ENCODE assay signal across 11 cellular contexts in the genomic region with DNA sequence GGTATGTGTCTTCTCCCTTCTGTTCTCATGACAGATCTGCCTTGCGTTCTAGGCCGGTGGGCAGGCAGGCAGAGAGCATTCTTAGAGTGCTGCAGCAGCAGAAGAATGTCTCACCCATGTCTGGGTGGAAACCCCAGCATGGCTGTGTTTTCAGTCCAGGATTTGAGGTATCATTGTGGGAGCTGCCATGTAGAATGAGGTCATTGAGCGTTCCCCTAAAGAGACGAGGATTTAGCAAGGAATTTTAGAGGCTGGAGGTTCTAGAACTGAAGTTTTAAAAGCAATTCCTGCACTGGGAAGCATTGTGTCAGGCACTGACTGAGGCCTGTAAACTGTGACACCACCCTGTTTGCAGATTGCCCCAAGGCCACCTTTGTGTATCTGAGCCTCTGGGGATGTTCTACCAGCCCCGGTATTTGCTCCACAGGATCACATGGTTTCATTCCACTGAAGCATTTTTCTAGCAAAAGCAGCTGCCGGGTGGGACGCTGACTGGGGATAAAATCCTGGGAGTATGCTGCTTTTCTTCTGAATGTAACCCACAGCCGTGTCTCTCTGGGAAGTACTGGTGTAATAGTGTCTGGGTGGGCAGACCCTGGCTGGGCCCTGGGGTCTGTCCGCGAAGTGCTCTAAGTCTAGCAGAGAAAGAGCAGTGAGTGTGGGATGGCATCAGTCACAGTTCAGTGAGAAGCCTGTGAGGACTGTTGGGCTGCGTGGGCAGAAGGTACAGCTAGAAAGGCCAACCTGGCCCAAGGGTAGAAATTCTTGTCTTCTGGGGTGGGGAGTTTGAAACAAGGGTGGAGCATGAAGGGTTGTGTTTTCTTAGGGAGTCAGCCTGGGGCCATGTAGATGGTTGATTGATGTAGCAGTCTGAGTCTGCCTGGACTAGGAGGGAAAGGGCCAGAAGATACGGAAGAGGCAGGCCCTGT. TPM values are rescaled to one million over a fixed set of nuclear protein-coding genes. Genes with fewer than 3 reads are reported as not detected.
DNase-seq lines count a peak whose midpoint lies in the region; ATAC-seq and TF ChIP-seq lines count a peak whose summit lies in the region.
"Had no signal": no experiment of that assay in that cellular context is flagged by ENCODE, and none has a peak within 500 bp of the region (broad histone marks: within the 10 kb centered on the region; RNA-seq: fewer than 3 reads in every experiment).

No MANE protein-coding gene starts in this region.

- H3K9ac ChIP-seq in GM23248, result peak overlapping the region; percentile 21; the same call in 1 of the 2 replicates
- peak overlapping the region; percentile 18 for H3K9ac ChIP-seq in mammary epithelial cell (ENCODE audit: insufficient read depth, low read length)

- no peaks in the 10 kb centered on the region for H3K27me3 Mint-ChIP-seq in naive B cell
- H3K27me3 Mint-ChIP-seq in CD14-positive monocyte (ENCODE audit: low read depth in 3 of 3), result no peaks in the 10 kb centered on the region

- H3K9me3 Mint-ChIP-seq in naive B cell, result no peaks in the 10 kb centered on the region
- H3K9me3 Mint-ChIP-seq in CD14-positive monocyte, result no peaks in the 10 kb centered on the region

- peak overlapping the region in 4 of 6 donors; percentile 40 to 73 (median 46) for H3K27ac Mint-ChIP-seq in naive B cell
- H3K27ac Mint-ChIP-seq in CD14-positive monocyte, result peak overlapping the region in 3 of 7 donors; percentile 17 to 59 (median 52)

- no peaks in the 10 kb centered on the region for H3K9me2 ChIP-seq in GM23248 (ENCODE audit: insufficient read depth)

- H2AFZ ChIP-seq in GM23248 (no peak overlapping the region), mammary epithelial cell (ENCODE audit: low read depth, low read length) (no peak overlapping the region)

- WGBS in GM23248 (ENCODE audit: low coverage in 1 of 2, low lambda C conversion rate in 2 of 2, missing lambda C conversion rate in 2 of 2), 2 experiments, result 65 to 71% methylated on average over 12 of the region's 12 CpGs
- 7% methylated on average over 12 of the region's 12 CpGs for WGBS in mammary epithelial cell (ENCODE audit: low coverage, missing lambda C conversion rate)

- no peaks in the 10 kb centered on the region for H3K27me3 ChIP-seq in GM23248 (replicated peaks; ENCODE audit: insufficient read depth)
- H3K27me3 ChIP-seq in mammary epithelial cell (ENCODE audit: insufficient read depth, low read length), result no peaks in the 10 kb centered on the region
- H3K27me3 ChIP-seq in Peyer's patch, result no peaks in the 10 kb centered on the region
- H3K27me3 ChIP-seq: left lung, transverse colon had no signal

- H3K4me3 Mint-ChIP-seq in naive B cell (no peak overlapping the region), CD14-positive monocyte (no peak overlapping the region)

- H3K4me1 ChIP-seq in GM23248 (ENCODE audit: insufficient read depth) (peaks cover 14% of the 10 kb centered on the region; the same call in 1 of the 2 replicates), mammary epithelial cell (ENCODE audit: insufficient read depth, low read length) (peaks cover 48% of the 10 kb centered on the region), Peyer's patch (peaks cover 0 to 8% (median 0%) of the 10 kb centered on the region in 4 donors)

- peak overlapping the region; percentile 44 for H3K27ac ChIP-seq in GM23248
- peak overlapping the region; percentile 61 for H3K27ac ChIP-seq in mammary epithelial cell (ENCODE audit: insufficient read depth, low read depth, low read length)
- H3K27ac ChIP-seq in Peyer's patch, result no peak overlapping the region
- H3K27ac ChIP-seq: left lung had no signal

- in situ Hi-C loops in GM23248 (cut with MboI) (no loop called here), mammary epithelial cell (cut with MboI; ENCODE audit: low sequenced_read_pairs in 2 of 2) (loop anchor here in 1 of 2 donors (10.0 kb wide), 1 partner anchor 177 kb away; no protein-coding TSS in a partner anchor)

- CTCF ChIA-PET in mammary epithelial cell (lab: Charles Lee; ENCODE audit: low non-redundant PET), result no interaction called here

- H3K4me1 Mint-ChIP-seq in naive B cell, result peaks cover 0 to 11% (median 0%) of the 10 kb centered on the region in 3 donors
- no peaks in the 10 kb centered on the region for H3K4me1 Mint-ChIP-seq in CD14-positive monocyte

- H3K79me2 ChIP-seq in GM23248 (ENCODE audit: insufficient read depth), result peaks cover 3% of the 10 kb centered on the region
- peaks cover 16% of the 10 kb centered on the region for H3K79me2 ChIP-seq in mammary epithelial cell (ENCODE audit: insufficient read depth, low read length)

- DNase-seq in GM23248 (peak; percentile 39), mammary epithelial cell (peak; percentile 84), naive B cell (no peak), CD14-positive monocyte (ENCODE audit: low spot score) (no peak), SW 1271 (lab: John Stamatoyannopoulos, UW) (no peak), Peyer's patch (no peak)
- DNase-seq: HCEC 1CT; NCI-H1105; stimulated activated CD4-positive, alpha-beta T cell treated with anti-CD3 and anti-CD28 coated beads, Interleukin-12 subunit alpha, Interleukin-12 subunit beta, amount 100 ng/mL, for 4 hours; transverse colon had no signal

- H3K36me3 Mint-ChIP-seq in naive B cell, result peaks cover 14 to 31% of the 10 kb centered on the region in 2 donors
- H3K36me3 Mint-ChIP-seq in CD14-positive monocyte, result peaks cover 84 to 97% of the 10 kb centered on the region in 2 donors

- ATAC-seq in naive B cell (ENCODE audit: low read depth in 2 of 2), result no peak
- ATAC-seq: left lung had no signal

- no TSS peak for BruUV-seq in mammary epithelial cell (replicated peaks; lab: Mats Ljungman, UMichigan)

- H4K20me1 ChIP-seq in GM23248 (ENCODE audit: insufficient read depth) (no peaks in the 10 kb centered on the region; the same call in 1 of the 2 replicates), mammary epithelial cell (ENCODE audit: insufficient read depth, low read length) (no peaks in the 10 kb centered on the region)

- TF ChIP-seq CTCF in mammary epithelial cell (conservative IDR thresholded peaks at IDR 0.05 in 1 of 2, IDR thresholded peaks at IDR 0.05 in 1 of 2; ENCODE audit: extremely low read depth in 1 of 2, insufficient read depth in 1 of 2, low read depth in 1 of 2, low read length in 2 of 2) (no peak), CD14-positive monocyte (IDR thresholded peaks at IDR 0.05) (no peak), Peyer's patch (IDR thresholded peaks at IDR 0.05) (no peak)

- dilution Hi-C loops in mammary epithelial cell (cut with HindIII; ENCODE audit: low sequenced_read_pairs), result no loop called here

- H3K4me3 ChIP-seq in GM23248 (no peak overlapping the region), mammary epithelial cell (replicated peaks in 1 of 3; ENCODE audit: insufficient read depth in 1 of 3, low read depth in 2 of 3, low read length in 3 of 3) (no peak overlapping the region), Peyer's patch (no peak overlapping the region)
- H3K4me3 ChIP-seq: left lung, transverse colon had no signal

- H3K36me3 ChIP-seq in GM23248 (ENCODE audit: low read depth) (peaks cover 31% of the 10 kb centered on the region), mammary epithelial cell (ENCODE audit: insufficient read depth, low read length) (peaks cover 38% of the 10 kb centered on the region), Peyer's patch (peaks cover 0 to 95% (median 4%) of the 10 kb centered on the region in 3 donors)

- TF ChIP-seq POLR2A in Peyer's patch (IDR thresholded peaks at IDR 0.05), result no peak

- H3K4me2 ChIP-seq in GM23248 (ENCODE audit: unreplicated experiment), result no peak overlapping the region
- peak overlapping the region; percentile 9 for H3K4me2 ChIP-seq in mammary epithelial cell (ENCODE audit: insufficient read depth, low read depth, low read length)

- H3K9me3 ChIP-seq in GM23248 (ENCODE audit: low read depth) (no peaks in the 10 kb centered on the region), mammary epithelial cell (replicated peaks; ENCODE audit: insufficient read depth, low read length) (no peaks in the 10 kb centered on the region), Peyer's patch (no peaks in the 10 kb centered on the region)
- H3K9me3 ChIP-seq: left lung, transverse colon had no signal

- no peaks in the 10 kb centered on the region for H3F3A ChIP-seq in GM23248 (ENCODE audit: insufficient read depth)

- intact Hi-C loops in mammary epithelial cell (cut with micrococcal nuclease) (loop anchor here (1.0 to 2.0 kb wide), 2 partner anchors 25 to 31 kb away; no protein-coding TSS in a partner anchor), CD14-positive monocyte (cut with micrococcal nuclease) (no loop called here)

RNA-seq across cellular contexts. Expression of gene PLCD3, which starts 30.2 kb away (rescaled TPM):
- 30.2 and 48.3 TPM in 2 replicates for total RNA-seq in GM23248 (2014; rRNA removed; shearing (Covaris generic))
- polyA plus RNA-seq in GM23248 (2016; fragmentation: Nextera tagmentation; extraction: Ambion mirVana) (17.1 and 19.7 TPM in 2 replicates), mammary epithelial cell (171 TPM), naive B cell (ENCODE audit: low read depth in 6 of 6) (not detected), CD14-positive monocyte (1 to 10 TPM in 1 of 2 donors, under 1 TPM in 1; 0.97 to 2.5 TPM)
- total RNA-seq in mammary epithelial cell (100 to 1,000 TPM in 1 of 2 donors, 10 to 100 TPM in 1; 79.4 to 185 TPM), Peyer's patch (10 to 100 TPM; 11.6 to 44.4 (median 18.4) TPM)
- polyA minus RNA-seq in mammary epithelial cell, result 166 TPM

RNA-seq across cellular contexts. Expression of gene ACBD4, which starts 33.3 kb away (rescaled TPM):
- 2.1 and 2.9 TPM in 2 replicates for total RNA-seq in GM23248 (2014; rRNA removed; shearing (Covaris generic))
- polyA plus RNA-seq in GM23248 (2016; fragmentation: Nextera tagmentation; extraction: Ambion mirVana) (4.3 and 4.6 TPM in 2 replicates), mammary epithelial cell (3.1 TPM), naive B cell (ENCODE audit: low read depth in 6 of 6) (10 to 100 TPM; 15.4 to 27.1 (median 20.4) TPM), CD14-positive monocyte (1 to 10 TPM; 4.8 to 6.2 TPM)
- total RNA-seq in mammary epithelial cell (1 to 10 TPM; 6.5 to 8.1 TPM), Peyer's patch (100 to 1,000 TPM in 1 of 4 donors, 10 to 100 TPM in 3; 33.8 to 124 (median 76.3) TPM)
- 3.4 TPM for polyA minus RNA-seq in mammary epithelial cell

RNA-seq across cellular contexts. Expression of gene NMT1, which starts 41.0 kb away (rescaled TPM):
- total RNA-seq in GM23248 (2014; rRNA removed; shearing (Covaris generic)), result 59.4 and 61.8 TPM in 2 replicates
- 95.7 and 96.1 TPM in 2 replicates for polyA plus RNA-seq in GM23248 (2016; fragmentation: Nextera tagmentation; extraction: Ambion mirVana)
- 100 to 1,000 TPM in 1 of 2 donors, 10 to 100 TPM in 1; 80.0 to 143 TPM for total RNA-seq in mammary epithelial cell
- 55.9 TPM for polyA plus RNA-seq in mammary epithelial cell
- polyA minus RNA-seq in mammary epithelial cell, result 170 TPM
- polyA plus RNA-seq in naive B cell (ENCODE audit: low read depth in 6 of 6), result 10 to 100 TPM; 29.2 to 98.6 (median 55.5) TPM
- polyA plus RNA-seq in CD14-positive monocyte, result 10 to 100 TPM; 45.1 to 50.2 TPM
- 100 to 1,000 TPM in 1 of 4 donors, 10 to 100 TPM in 3; 60.9 to 111 (median 77.1) TPM for total RNA-seq in Peyer's patch

RNA-seq across cellular contexts. Expression of gene HEXIM1, which starts 46.1 kb away (rescaled TPM):
- total RNA-seq in GM23248 (2014; rRNA removed; shearing (Covaris generic)), result 11.6 and 16.2 TPM in 2 replicates
- polyA plus RNA-seq in GM23248 (2016; fragmentation: Nextera tagmentation; extraction: Ambion mirVana), result 9.5 and 10.6 TPM in 2 replicates
- total RNA-seq in mammary epithelial cell, result 10 to 100 TPM; 20.5 to 35.2 TPM
- 16.7 TPM for polyA plus RNA-seq in mammary epithelial cell
- 12.4 TPM for polyA minus RNA-seq in mammary epithelial cell
- 1 to 10 TPM; 3.2 to 5.3 (median 4.1) TPM for polyA plus RNA-seq in naive B cell (ENCODE audit: low read depth in 6 of 6)
- polyA plus RNA-seq in CD14-positive monocyte, result 1 to 10 TPM; 2.2 to 2.5 TPM
- 10 to 100 TPM; 24.3 to 41.8 (median 31.7) TPM for total RNA-seq in Peyer's patch

RNA-seq across cellular contexts. Expression of gene DCAKD, which starts 50.7 kb away (rescaled TPM):
- total RNA-seq in GM23248 (2014; rRNA removed; shearing (Covaris generic)), result 37.1 and 45.8 TPM in 2 replicates
- polyA plus RNA-seq in GM23248 (2016; fragmentation: Nextera tagmentation; extraction: Ambion mirVana), result 24.8 and 28.0 TPM in 2 replicates
- total RNA-seq in mammary epithelial cell, result 10 to 100 TPM; 35.4 to 68.0 TPM
- polyA plus RNA-seq in mammary epithelial cell, result 27.7 TPM
- polyA minus RNA-seq in mammary epithelial cell, result 40.8 TPM
- polyA plus RNA-seq in naive B cell (ENCODE audit: low read depth in 6 of 6), result 10 to 100 TPM in 4 of 6 donors, 1 to 10 TPM in 2; 3.1 to 15.5 (median 11.1) TPM
- 1 to 10 TPM; 6.6 to 8.7 TPM for polyA plus RNA-seq in CD14-positive monocyte
- total RNA-seq in Peyer's patch, result 10 to 100 TPM; 12.6 to 78.4 (median 23.2) TPM

Comparison
In these comparisons a context has a peak if more than half of its experiments do, and no peak if none do; other contexts are left out.
1. DNase-seq: peak in GM23248 (single experiment) and mammary epithelial cell (single experiment); none in naive B cell (single experiment), CD14-positive monocyte (single experiment), SW 1271 (0 of 2) and Peyer's patch (0 of 3).
2. H3K27ac ChIP-seq: peak in GM23248 (single experiment) and mammary epithelial cell (single experiment); none in Peyer's patch (0 of 4).